In genomic region chr10:11553773-11554381, GRCh38 we compare ENCODE assay signal across 10 cellular contexts. TPM values are rescaled to one million over a fixed set of nuclear protein-coding genes. Genes with fewer than 3 reads are reported as not detected.
DNase-seq lines count a peak whose midpoint lies in the region; ATAC-seq and TF ChIP-seq lines count a peak whose summit lies in the region.
"Had no signal": no experiment of that assay in that cellular context is flagged by ENCODE, and none has a peak within 500 bp of the region (broad histone marks: within the 10 kb centered on the region; RNA-seq: fewer than 3 reads in every experiment).

No MANE protein-coding gene starts in this region.

- peak overlapping the region; percentile 7 for H3K4me3 Mint-ChIP-seq in activated CD8-positive, alpha-beta T cell treated with anti-CD3 and anti-CD28 coated beads, Interleukin-2, amount 10 ng/mL, durations not matched to agents 7 days and 5 days

- H3K36me3 Mint-ChIP-seq in activated CD8-positive, alpha-beta T cell treated with anti-CD3 and anti-CD28 coated beads, Interleukin-2, amount 10 ng/mL, durations not matched to agents 7 days and 5 days (ENCODE audit: low read depth), result no peaks in the 10 kb centered on the region

- peak overlapping the region; percentile 11 for H3K4me3 ChIP-seq in GM12875 (ENCODE audit: low read depth, low read length)

- H3K4me1 Mint-ChIP-seq in activated CD8-positive, alpha-beta T cell treated with anti-CD3 and anti-CD28 coated beads, Interleukin-2, amount 10 ng/mL, durations not matched to agents 7 days and 5 days (ENCODE audit: low read depth), result peaks cover 22% of the 10 kb centered on the region

- H3K9me3 Mint-ChIP-seq in activated CD8-positive, alpha-beta T cell treated with anti-CD3 and anti-CD28 coated beads, Interleukin-2, amount 10 ng/mL, durations not matched to agents 7 days and 5 days (ENCODE audit: insufficient read depth), result no peaks in the 10 kb centered on the region

- CTCF ChIA-PET in activated CD8-positive, alpha-beta T cell treated with anti-CD3 and anti-CD28 coated beads, Interleukin-2, amount 10 ng/mL, durations not matched to agents 7 days and 5 days (lab: Charles Lee), result interaction anchor here (0.6 to 1.7 kb wide), 6 partner anchors 17 to 172 kb away, joined by 3 to 6 read pairs (median 3); no protein-coding TSS in a partner anchor

- POLR2A ChIA-PET in activated CD8-positive, alpha-beta T cell treated with anti-CD3 and anti-CD28 coated beads, Interleukin-2, amount 10 ng/mL, durations not matched to agents 7 days and 5 days (lab: Charles Lee), result interaction anchor here (1.2 to 1.5 kb wide), 2 partner anchors 19 to 55 kb away, joined by 4 read pairs; no protein-coding TSS in a partner anchor

- ATAC-seq in GM19438 (IDR thresholded peaks at IDR 0.05; ENCODE audit: low read depth, unreplicated experiment) (peak; percentile 87), HG03066 (IDR thresholded peaks at IDR 0.05; ENCODE audit: low read depth, unreplicated experiment) (peak; percentile 92)
- peak; percentile 81 for ATAC-seq in activated CD8-positive, alpha-beta T cell treated with anti-CD3 and anti-CD28 coated beads, Interleukin-2, amount 10 ng/mL, durations not matched to agents 7 days and 5 days

- DNase-seq in activated CD8-positive, alpha-beta T cell treated with anti-CD3 and anti-CD28 coated beads, Interleukin-2, amount 10 ng/mL, durations not matched to agents 7 days and 5 days, result peak; percentile 24
- DNase-seq in NCI-H146 treated with DMSO at 0.1 percent for 48 hours (lab: John Stamatoyannopoulos, UW; ENCODE audit: unreplicated experiment) (no peak), foreskin melanocyte (no peak), D341Med (ENCODE audit: low spot score) (no peak)
- no peak for DNase-seq in effector CD4-positive, alpha-beta T cell
- DNase-seq: activated CD4-positive, alpha-beta T cell treated with anti-CD3 and anti-CD28 coated beads, Interleukin-2, amount 50 U/mL, for 48 hours; NCI-H1105 treated with DMSO at 0.1 percent for 48 hours had no signal

- TF ChIP-seq CTCF in GM12875 (IDR thresholded peaks at IDR 0.05; ENCODE audit: borderline replicate concordance, insufficient read depth, low read depth, low read length), result no peak

- peaks cover 2% of the 10 kb centered on the region for H3K27me3 Mint-ChIP-seq in activated CD8-positive, alpha-beta T cell treated with anti-CD3 and anti-CD28 coated beads, Interleukin-2, amount 10 ng/mL, durations not matched to agents 7 days and 5 days (ENCODE audit: low read depth)

- H3K27ac Mint-ChIP-seq in activated CD8-positive, alpha-beta T cell treated with anti-CD3 and anti-CD28 coated beads, Interleukin-2, amount 10 ng/mL, durations not matched to agents 7 days and 5 days, result peak overlapping the region; percentile 73

RNA-seq across cellular contexts. Expression of gene USP6NL, which starts 57.6 kb away (rescaled TPM):
- total RNA-seq in activated CD8-positive, alpha-beta T cell treated with anti-CD3 and anti-CD28 coated beads, Interleukin-2, amount 10 ng/mL, durations not matched to agents 7 days and 5 days, result 1 to 10 TPM; 1.6 to 2.0 TPM
